ENCODE assay signal across 14 cellular contexts in the genomic region with DNA sequence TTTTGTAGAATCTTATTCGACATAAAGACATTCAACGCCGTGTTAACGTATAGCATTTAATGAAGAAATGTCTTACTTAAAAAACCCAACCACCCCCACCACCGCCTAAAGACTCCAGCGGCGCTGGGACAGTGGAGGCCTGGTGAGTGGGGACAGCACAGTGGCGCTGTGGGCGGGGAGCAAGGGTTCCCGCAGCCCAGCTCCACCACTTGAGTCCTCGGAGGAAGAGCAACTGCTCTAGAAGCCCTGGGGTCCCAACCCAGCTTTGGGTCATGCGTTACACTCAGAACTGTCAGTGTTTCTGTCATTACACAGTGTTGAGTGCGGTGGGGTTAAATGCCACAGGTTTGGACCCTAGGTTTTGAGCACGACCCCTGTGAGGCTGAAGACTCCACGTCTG.
DNase-seq lines count a peak whose midpoint lies in the region; ATAC-seq, FAIRE-seq and TF ChIP-seq lines count a peak whose summit lies in the region.
"Had no signal": no experiment of that assay in that cellular context is flagged by ENCODE, and none has a peak within 500 bp of the region (broad histone marks: within the 10 kb centered on the region; RNA-seq: fewer than 3 reads in every experiment).

No MANE protein-coding gene starts in this region.

- H3K27me3 ChIP-seq in liver (ENCODE audit: control insufficient read depth in 4 of 4, insufficient read depth in 4 of 4, low read length in 3 of 4) (no peaks in the 10 kb centered on the region), HepG2 (ENCODE audit: control insufficient read depth in 1 of 2, insufficient read depth in 2 of 2, low read length in 2 of 2) (no peaks in the 10 kb centered on the region), osteoblast (ENCODE audit: insufficient read depth, low read length) (no peaks in the 10 kb centered on the region), uterus (no peaks in the 10 kb centered on the region)

- no peak for FAIRE-seq in HepG2 (lab: Jason Lieb, UNC)
- FAIRE-seq: GM18507 had no signal

- TF ChIP-seq POLR2A in HepG2 (IDR thresholded peaks at IDR 0.05; ENCODE audit: insufficient read depth in 1 of 2, low read depth in 2 of 2, low read length in 2 of 2) (no peak), uterus (IDR thresholded peaks at IDR 0.05) (no peak)

- H2AFZ ChIP-seq in HepG2 (ENCODE audit: low read length) (no peak overlapping the region), osteoblast (ENCODE audit: low read length) (no peak overlapping the region)

- H3K9ac ChIP-seq in liver (ENCODE audit: low read depth in 1 of 2, low read length in 2 of 2) = no peak overlapping the region
- no peak overlapping the region for H3K9ac ChIP-seq in HepG2 (ENCODE audit: insufficient read depth, low read depth, low read length)

- H3K4me3 ChIP-seq in liver (ENCODE audit: low read depth in 1 of 3, low read length in 3 of 3) = no peak overlapping the region
- H3K4me3 ChIP-seq in HepG2 (replicated peaks in 1 of 3; ENCODE audit: insufficient read depth in 1 of 3, low read depth in 2 of 3, low read length in 3 of 3) = no peak overlapping the region
- H3K4me3 ChIP-seq in osteoblast (ENCODE audit: insufficient read depth, low read length) = no peak overlapping the region
- no peak overlapping the region for H3K4me3 ChIP-seq in uterus

- intact Hi-C loops in HepG2 (cut with micrococcal nuclease; ENCODE audit: unreplicated experiment) = no loop called here
- intact Hi-C loops in uterus (cut with DNase I; ENCODE audit: low total_unique reads) = no loop called here

- H3K4me1 ChIP-seq in liver (ENCODE audit: control insufficient read depth in 4 of 4, insufficient read depth in 4 of 4, low read length in 3 of 4) = no peaks in the 10 kb centered on the region
- no peaks in the 10 kb centered on the region for H3K4me1 ChIP-seq in HepG2 (ENCODE audit: insufficient read depth, low read length)
- peaks cover 68% of the 10 kb centered on the region for H3K4me1 ChIP-seq in osteoblast (ENCODE audit: insufficient read depth, low read length)
- peaks cover 6 to 8% of the 10 kb centered on the region in 2 donors for H3K4me1 ChIP-seq in uterus

- BruUV-seq in HepG2 (replicated peaks; lab: Mats Ljungman, UMichigan) = no TSS peak

- peaks cover 10% of the 10 kb centered on the region; the same call in 1 of the 2 replicates for H4K20me1 ChIP-seq in HepG2 (ENCODE audit: insufficient read depth, low read length)
- H4K20me1 ChIP-seq in osteoblast (ENCODE audit: insufficient read depth, low read length) = no peaks in the 10 kb centered on the region

- in situ Hi-C loops in HepG2 (cut with HindIII; ENCODE audit: extremely low pct_ligation_motif_present, low pct_unique_long_range_greater_than_20kb) = no loop called here

- peaks cover 53% of the 10 kb centered on the region for H3K79me2 ChIP-seq in HepG2 (ENCODE audit: insufficient read depth, low read length)
- peaks cover 97% of the 10 kb centered on the region for H3K79me2 ChIP-seq in osteoblast (ENCODE audit: insufficient read depth, low read length)

- no peak for DNase-seq in HepG2 (ENCODE audit: low spot score)
- DNase-seq in epithelial cell of prostate (ENCODE audit: low read depth, low spot score) = no peak
- no peak for DNase-seq in osteoblast (ENCODE audit: insufficient read length, low spot score, missing footprints)
- DNase-seq in uterus = no peak
- DNase-seq in SW480 (ENCODE audit: low spot score) = no peak
- DNase-seq: activated CD4-positive, alpha-beta T cell treated with anti-CD3 and anti-CD28 coated beads, Interleukin-2, amount 50 U/mL, for 4 hours; immature natural killer cell; NCI-H1105; NCI-H69; stimulated activated CD4-positive, alpha-beta T cell treated with anti-CD3 and anti-CD28 coated beads, Interleukin-4, amount 100 ng/mL, for 4 hours had no signal

- no peak for TF ChIP-seq RAD21 in liver (IDR thresholded peaks at IDR 0.05)
- no peak for TF ChIP-seq RAD21 in HepG2 (CRISPR knock-in tag; IDR thresholded peaks at IDR 0.05)

- TF ChIP-seq EP300 in HepG2 (IDR thresholded peaks at IDR 0.05; ENCODE audit: low read depth in 2 of 2, low read length in 2 of 2) (no peak), HepG2 (CRISPR knock-in tag; IDR thresholded peaks at IDR 0.05; ENCODE audit: borderline replicate concordance) (no peak)

- H3K4me2 ChIP-seq in HepG2 (ENCODE audit: low read depth, low read length) (no peak overlapping the region), osteoblast (ENCODE audit: insufficient read depth, low read length) (peak overlapping the region; percentile 83)

- WGBS in liver = 91% methylated on average over 15 of the region's 15 CpGs
- 98% methylated on average over 13 of the region's 15 CpGs for WGBS in HepG2 (ENCODE audit: low lambda C conversion rate)

- CTCF ChIA-PET in HepG2 (lab: Yijun Ruan, JAX; ENCODE audit: low intra/inter-chr PET ratio, low total read pairs) = no interaction called here

- no peak for ATAC-seq in HepG2
- ATAC-seq in GM18511 (IDR thresholded peaks at IDR 0.05; ENCODE audit: unreplicated experiment) = no peak
- ATAC-seq in HG02870 (IDR thresholded peaks at IDR 0.05; ENCODE audit: unreplicated experiment) = no peak

- H3K27ac ChIP-seq in liver (ENCODE audit: low read depth in 1 of 2, low read length in 2 of 2) (peak overlapping the region; percentile 40 to 72), HepG2 (ENCODE audit: extremely low read length, insufficient read depth, low read length) (no peak overlapping the region), epithelial cell of prostate (peak overlapping the region; percentile 54), osteoblast (ENCODE audit: low read depth, low read length) (peak overlapping the region; percentile 99), uterus (peak overlapping the region; percentile 73 to 76)

- H3K9me3 ChIP-seq in liver (ENCODE audit: control insufficient read depth in 4 of 4, low read length in 3 of 4) = no peaks in the 10 kb centered on the region
- no peaks in the 10 kb centered on the region for H3K9me3 ChIP-seq in HepG2 (ENCODE audit: low read length)
- no peaks in the 10 kb centered on the region for H3K9me3 ChIP-seq in osteoblast (ENCODE audit: low read depth, low read length)
- no peaks in the 10 kb centered on the region for H3K9me3 ChIP-seq in uterus

- H3K36me3 ChIP-seq in liver (ENCODE audit: control insufficient read depth in 4 of 4, insufficient read depth in 3 of 4, low read depth in 1 of 4, low read length in 3 of 4) (no peaks in the 10 kb centered on the region), HepG2 (replicated peaks in 1 of 2; ENCODE audit: control insufficient read depth in 1 of 2, insufficient read depth in 2 of 2, low read length in 2 of 2) (peaks cover 0 to 14% of the 10 kb centered on the region in 2 experiments; a peak in 2 of 5 replicates), osteoblast (ENCODE audit: insufficient read depth, low read length) (peaks cover 11% of the 10 kb centered on the region), uterus (no peaks in the 10 kb centered on the region)

- no peak for TF ChIP-seq CTCF in liver (IDR thresholded peaks at IDR 0.05; ENCODE audit: low read depth, low read length, missing input control)
- TF ChIP-seq CTCF in HepG2 (CRISPR knock-in tag; IDR thresholded peaks at IDR 0.05) = no peak
- TF ChIP-seq CTCF in osteoblast (IDR thresholded peaks at IDR 0.05; ENCODE audit: extremely low read depth, low read depth, low read length) = no peak
- TF ChIP-seq CTCF in uterus (IDR thresholded peaks at IDR 0.05) = no peak

- POLR2A ChIA-PET in HepG2 (lab: Yijun Ruan, JAX) = no interaction called here

TF ChIP-seq in liver, 16 proteins besides CTCF, POLR2A, EP300 and RAD21 (continues in another document):
- TF ChIP-seq HNF4G (IDR thresholded peaks at IDR 0.05) = no peak
- TF ChIP-seq TAF1 (conservative IDR thresholded peaks at IDR 0.05) = no peak
- TF ChIP-seq YY1 (IDR thresholded peaks at IDR 0.05) = no peak
- no peak for TF ChIP-seq HNF4A (conservative IDR thresholded peaks at IDR 0.05)
- no peak for TF ChIP-seq FOXA2 (IDR thresholded peaks at IDR 0.05)
- TF ChIP-seq, protein P1, sequence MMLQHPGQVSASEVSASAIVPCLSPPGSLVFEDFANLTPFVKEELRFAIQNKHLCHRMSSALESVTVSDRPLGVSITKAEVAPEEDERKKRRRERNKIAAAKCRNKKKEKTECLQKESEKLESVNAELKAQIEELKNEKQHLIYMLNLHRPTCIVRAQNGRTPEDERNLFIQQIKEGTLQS (IDR thresholded peaks at IDR 0.05) = no peak
- no peak for TF ChIP-seq SP1 (IDR thresholded peaks at IDR 0.05)

TF ChIP-seq in HepG2, 621 proteins besides CTCF, POLR2A, EP300 and RAD21:
- TF ChIP-seq STAT5B (CRISPR knock-in tag; IDR thresholded peaks at IDR 0.05) = no peak
- no peak for TF ChIP-seq MBD4 (IDR thresholded peaks at IDR 0.05; ENCODE audit: borderline replicate concordance, low read length)
- no peak for TF ChIP-seq ZNF570 (CRISPR knock-in tag; IDR thresholded peaks at IDR 0.05; ENCODE audit: borderline replicate concordance)
- TF ChIP-seq ZNF207 (IDR thresholded peaks at IDR 0.05; ENCODE audit: borderline replicate concordance) = no peak
- TF ChIP-seq HNRNPLL (IDR thresholded peaks at IDR 0.05; ENCODE audit: low read depth, low read length, poor library complexity, severe bottlenecking) = no peak
- no peak for TF ChIP-seq HIVEP1 (CRISPR knock-in tag; IDR thresholded peaks at IDR 0.05)
- no peak for TF ChIP-seq SALL1 (CRISPR knock-in tag; IDR thresholded peaks at IDR 0.05)
